14 cellular contexts compared by ENCODE assay signal in genomic region chr9:93121316-93122241, GRCh38. TPM values are rescaled to one million over a fixed set of nuclear protein-coding genes. Genes with fewer than 3 reads are reported as not detected.
DNase-seq lines count a peak whose midpoint lies in the region; TF ChIP-seq lines count a peak whose summit lies in the region.
"Had no signal": no experiment of that assay in that cellular context is flagged by ENCODE, and none has a peak within 500 bp of the region (broad histone marks: within the 10 kb centered on the region; RNA-seq: fewer than 3 reads in every experiment).

No MANE protein-coding gene starts in this region.

- H3K4me3 Mint-ChIP-seq in CD14-positive monocyte: peak overlapping the region in 1 of 2 donors; percentile 37
- H3K4me3 Mint-ChIP-seq: memory B cell had no signal

- H3K27ac Mint-ChIP-seq in CD14-positive monocyte: peak overlapping the region; percentile 99 to 100 (median 100)

- H3K27me3 ChIP-seq in Peyer's patch (no peaks in the 10 kb centered on the region), left ventricle myocardium inferior (ENCODE audit: low read depth) (no peaks in the 10 kb centered on the region), sigmoid colon (no peaks in the 10 kb centered on the region)

- peaks cover 0 to 47% (median 0%) of the 10 kb centered on the region in 3 donors for H3K36me3 ChIP-seq in Peyer's patch
- peaks cover 46% of the 10 kb centered on the region for H3K36me3 ChIP-seq in left ventricle myocardium inferior
- peaks cover 5 to 52% (median 20%) of the 10 kb centered on the region in 4 donors for H3K36me3 ChIP-seq in sigmoid colon

- H3K27ac ChIP-seq in Peyer's patch (peak overlapping the region in 1 of 4 donors; percentile 58), left ventricle myocardium inferior (replicated peaks) (no peak overlapping the region), sigmoid colon (peak overlapping the region; percentile 76 to 79 (median 78))

- H3K4me1 Mint-ChIP-seq in CD14-positive monocyte: peaks cover 69% of the 10 kb centered on the region

- H3K4me1 ChIP-seq in Peyer's patch (peaks cover 0 to 26% (median 10%) of the 10 kb centered on the region in 4 donors), left ventricle myocardium inferior (peaks cover 28% of the 10 kb centered on the region), sigmoid colon (peaks cover 0 to 36% (median 32%) of the 10 kb centered on the region in 4 donors)

- H3K4me3 ChIP-seq in Peyer's patch (no peak overlapping the region), left ventricle myocardium inferior (no peak overlapping the region), sigmoid colon (no peak overlapping the region)
- H3K4me3 ChIP-seq: K562 had no signal

- TF ChIP-seq POLR2A in Peyer's patch (IDR thresholded peaks at IDR 0.05) (no peak), sigmoid colon (IDR thresholded peaks at IDR 0.05) (no peak)

- no peaks in the 10 kb centered on the region for H3K9me3 ChIP-seq in Peyer's patch
- H3K9me3 ChIP-seq in left ventricle myocardium inferior (replicated peaks): no peaks in the 10 kb centered on the region
- no peaks in the 10 kb centered on the region for H3K9me3 ChIP-seq in sigmoid colon

- intact Hi-C loops in CD14-positive monocyte (cut with micrococcal nuclease): loop anchor here in 1 of 2 donors (2.0 kb wide), 1 partner anchor 13 kb away; the partner anchor contains the start of gene NINJ1
- intact Hi-C loops in left ventricle myocardium inferior (cut with micrococcal nuclease): no loop called here
- intact Hi-C loops in sigmoid colon (cut with DNase I): no loop called here

- TF ChIP-seq CTCF in CD14-positive monocyte (IDR thresholded peaks at IDR 0.05) (no peak), Peyer's patch (IDR thresholded peaks at IDR 0.05) (no peak), left ventricle myocardium inferior (IDR thresholded peaks at IDR 0.05; ENCODE audit: borderline replicate concordance) (no peak), sigmoid colon (IDR thresholded peaks at IDR 0.05) (no peak)

- peak; percentile 45 for DNase-seq in CD14-positive monocyte (ENCODE audit: low spot score)
- peak in 2 of 3 donors; percentile 38 to 50 for DNase-seq in Peyer's patch
- peak; percentile 13 for DNase-seq in left ventricle myocardium inferior
- DNase-seq in sigmoid colon: peak; percentile 63
- DNase-seq in DMS153 (lab: John Stamatoyannopoulos, UW): no peak
- DNase-seq in AG20443 (ENCODE audit: low spot score): no peak
- DNase-seq in HPDE6-E6E7 (ENCODE audit: extremely low spot score): no peak
- DNase-seq: NCI-H146; NCI-H524; SHP77 treated with DMSO at 0.1 percent for 48 hours; stimulated activated CD4-positive, alpha-beta T cell treated with anti-CD3 and anti-CD28 coated beads, Interleukin-2, amount 100 ng/mL, for 48 hours; stimulated activated naive CD4-positive, alpha-beta T cell treated with Interleukin-2 at 50 U/mL for 16 hours had no signal

- WGBS in sigmoid colon, 2 donors: 88 to 91% methylated on average over 20 of the region's 20 CpGs

- H3K36me3 Mint-ChIP-seq in CD14-positive monocyte: peaks cover 79 to 84% of the 10 kb centered on the region in 2 donors
- H3K36me3 Mint-ChIP-seq: memory B cell had no signal

- H3K9me3 Mint-ChIP-seq in CD14-positive monocyte: peaks cover 0 to 2% (median 0%) of the 10 kb centered on the region in 7 donors
- H3K9me3 Mint-ChIP-seq: memory B cell had no signal

- peaks cover 0 to 2% (median 0%) of the 10 kb centered on the region in 3 donors for H3K27me3 Mint-ChIP-seq in CD14-positive monocyte (ENCODE audit: low read depth in 3 of 3)
- H3K27me3 Mint-ChIP-seq: memory B cell had no signal

- no peak for TF ChIP-seq EP300 in sigmoid colon (IDR thresholded peaks at IDR 0.05)

RNA-seq across cellular contexts. Expression of gene NINJ1, which starts 12.5 kb away (rescaled TPM):
- polyA plus RNA-seq in CD14-positive monocyte: 100 to 1,000 TPM; 290 to 469 TPM
- total RNA-seq in Peyer's patch: 10 to 100 TPM; 47.0 to 56.8 (median 54.5) TPM
- 53.7 TPM for total RNA-seq in left ventricle myocardium inferior
- 100 to 1,000 TPM in 1 of 4 donors, 10 to 100 TPM in 3; 56.5 to 116 (median 69.6) TPM for total RNA-seq in sigmoid colon
- polyA plus RNA-seq in sigmoid colon: 10 to 100 TPM; 28.9 to 58.7 (median 53.5) TPM

RNA-seq across cellular contexts. Expression of gene CARD19, which starts 25.6 kb away (rescaled TPM):
- polyA plus RNA-seq in CD14-positive monocyte: 100 to 1,000 TPM; 130 to 137 TPM
- 10 to 100 TPM; 34.7 to 74.4 (median 58.9) TPM for total RNA-seq in Peyer's patch
- total RNA-seq in left ventricle myocardium inferior: 35.8 TPM
- 10 to 100 TPM; 51.2 to 88.4 (median 85.0) TPM for total RNA-seq in sigmoid colon
- polyA plus RNA-seq in sigmoid colon: 10 to 100 TPM; 56.8 to 87.2 (median 66.1) TPM

Comparison
In these comparisons a context has a peak if more than half of its experiments do, and no peak if none do; other contexts are left out.
1. DNase-seq: peak in CD14-positive monocyte (single experiment), Peyer's patch (2 of 3), left ventricle myocardium inferior (single experiment) and sigmoid colon (single experiment); none in DMS153 (single experiment), AG20443 (single experiment) and HPDE6-E6E7 (single experiment).